In genomic region chr7:74288034-74288881, GRCh38 we compare ENCODE assay signal across 8 cellular contexts. TPM values are rescaled to one million over a fixed set of nuclear protein-coding genes. Genes with fewer than 3 reads are reported as not detected.
A peak's percentile ranks its signal among the peaks of the same experiment; 100 is the strongest.
DNase-seq lines count a peak whose midpoint lies in the region; ATAC-seq and TF ChIP-seq lines count a peak whose summit lies in the region.

No MANE protein-coding gene starts in this region.

- H3K27ac Mint-ChIP-seq in activated CD8-positive, alpha-beta memory T cell treated with anti-CD3 and anti-CD28 coated beads, Interleukin-2, amount 10 ng/mL, durations not matched to agents 7 days and 5 days, result peak overlapping the region; percentile 58
- no peak overlapping the region for H3K27ac Mint-ChIP-seq in activated CD4-positive, alpha-beta memory T cell treated with anti-CD3 and anti-CD28 coated beads for 36 hours

- H3K4me3 Mint-ChIP-seq in activated CD8-positive, alpha-beta memory T cell treated with anti-CD3 and anti-CD28 coated beads, Interleukin-2, amount 10 ng/mL, durations not matched to agents 7 days and 5 days, result peak overlapping the region; percentile 74
- H3K4me3 Mint-ChIP-seq in activated CD4-positive, alpha-beta memory T cell treated with anti-CD3 and anti-CD28 coated beads for 36 hours, result peak overlapping the region; percentile 69

- intact Hi-C loops in activated CD4-positive, alpha-beta memory T cell treated with anti-CD3 and anti-CD28 coated beads for 36 hours (cut with micrococcal nuclease), result loop anchor here (1.0 kb wide), 1 partner anchor 18 kb away; no protein-coding TSS in a partner anchor

- POLR2A ChIA-PET in activated CD4-positive, alpha-beta memory T cell treated with anti-CD3 and anti-CD28 coated beads for 36 hours (lab: Charles Lee), result interaction anchor here (0.7 to 1.1 kb wide), 2 partner anchors 18 kb away, joined by 3 to 4 read pairs; no protein-coding TSS in a partner anchor
- POLR2A ChIA-PET in HEK293T (lab: Yijun Ruan, JAX), result interaction anchor here (1.0 to 1.6 kb wide), 2 partner anchors 18 to 20 kb away, joined by 4 to 5 read pairs; no protein-coding TSS in a partner anchor

- no peak for DNase-seq in activated CD8-positive, alpha-beta memory T cell treated with anti-CD3 and anti-CD28 coated beads, Interleukin-2, amount 10 ng/mL, durations not matched to agents 7 days and 5 days
- DNase-seq in activated CD8-positive, alpha-beta memory T cell treated with anti-CD3 and anti-CD28 coated beads, Interleukin-2, amount 50 U/mL, for 4 hours, result no peak
- DNase-seq in activated CD4-positive, alpha-beta memory T cell treated with anti-CD3 and anti-CD28 coated beads for 36 hours, result no peak
- DNase-seq in thoracic aorta (ENCODE audit: low spot score) (no peak), HEK293T (ENCODE audit: extremely low spot score) (no peak)

- H3K27ac ChIP-seq in iPS-18a (ENCODE audit: low read length) (no peak overlapping the region), thoracic aorta (no peak overlapping the region)

- H3K4me1 ChIP-seq in iPS-18a (ENCODE audit: control insufficient read depth, low read depth, low read length) (peaks cover 11% of the 10 kb centered on the region), thoracic aorta (ENCODE audit: control insufficient read depth in 1 of 2, low read depth in 2 of 2) (peaks cover 5 to 38% of the 10 kb centered on the region in 2 donors)

- no peaks in the 10 kb centered on the region for H3K36me3 Mint-ChIP-seq in activated CD8-positive, alpha-beta memory T cell treated with anti-CD3 and anti-CD28 coated beads, Interleukin-2, amount 10 ng/mL, durations not matched to agents 7 days and 5 days
- H3K36me3 Mint-ChIP-seq in activated CD4-positive, alpha-beta memory T cell treated with anti-CD3 and anti-CD28 coated beads for 36 hours, result no peaks in the 10 kb centered on the region

- peaks cover 16% of the 10 kb centered on the region for H3K4me1 Mint-ChIP-seq in activated CD8-positive, alpha-beta memory T cell treated with anti-CD3 and anti-CD28 coated beads, Interleukin-2, amount 10 ng/mL, durations not matched to agents 7 days and 5 days
- peaks cover 16% of the 10 kb centered on the region for H3K4me1 Mint-ChIP-seq in activated CD4-positive, alpha-beta memory T cell treated with anti-CD3 and anti-CD28 coated beads for 36 hours (ENCODE audit: low read depth)

- H3K4me3 ChIP-seq in iPS-18a (ENCODE audit: low read length) (peak overlapping the region; percentile 45), thoracic aorta (peak overlapping the region; percentile 94)

- H3K27me3 Mint-ChIP-seq in activated CD8-positive, alpha-beta memory T cell treated with anti-CD3 and anti-CD28 coated beads, Interleukin-2, amount 10 ng/mL, durations not matched to agents 7 days and 5 days, result peaks cover 48% of the 10 kb centered on the region
- peaks cover 15% of the 10 kb centered on the region for H3K27me3 Mint-ChIP-seq in activated CD4-positive, alpha-beta memory T cell treated with anti-CD3 and anti-CD28 coated beads for 36 hours

- H3K36me3 ChIP-seq in iPS-18a (ENCODE audit: control insufficient read depth, low read depth, low read length) (no peaks in the 10 kb centered on the region), thoracic aorta (no peaks in the 10 kb centered on the region)

- no peaks in the 10 kb centered on the region for H3K9me3 Mint-ChIP-seq in activated CD8-positive, alpha-beta memory T cell treated with anti-CD3 and anti-CD28 coated beads, Interleukin-2, amount 10 ng/mL, durations not matched to agents 7 days and 5 days (ENCODE audit: low read depth)
- no peaks in the 10 kb centered on the region for H3K9me3 Mint-ChIP-seq in activated CD4-positive, alpha-beta memory T cell treated with anti-CD3 and anti-CD28 coated beads for 36 hours

- H3K9me3 ChIP-seq in iPS-18a (ENCODE audit: control insufficient read depth, low read depth, low read length), result no peaks in the 10 kb centered on the region
- no peaks in the 10 kb centered on the region for H3K9me3 ChIP-seq in thoracic aorta

- no peak for ATAC-seq in activated CD8-positive, alpha-beta memory T cell treated with anti-CD3 and anti-CD28 coated beads, Interleukin-2, amount 10 ng/mL, durations not matched to agents 7 days and 5 days
- ATAC-seq in thoracic aorta (ENCODE audit: insufficient number of reproducible peaks, low FRiP score, low read depth), result no peak
- ATAC-seq in GM18858 (IDR thresholded peaks at IDR 0.05; ENCODE audit: unreplicated experiment), result no peak
- no peak for ATAC-seq in GM19023 (IDR thresholded peaks at IDR 0.05; ENCODE audit: unreplicated experiment)

- TF ChIP-seq CTCF in thoracic aorta (IDR thresholded peaks at IDR 0.05), result no peak

- CTCF ChIA-PET in activated CD8-positive, alpha-beta memory T cell treated with anti-CD3 and anti-CD28 coated beads, Interleukin-2, amount 10 ng/mL, durations not matched to agents 7 days and 5 days (lab: Charles Lee), result interaction anchor here (1.1 to 4.3 kb wide), 5 partner anchors 9 to 113 kb away, joined by 4 to 28 read pairs (median 11); no protein-coding TSS in a partner anchor
- CTCF ChIA-PET in activated CD4-positive, alpha-beta memory T cell treated with anti-CD3 and anti-CD28 coated beads for 36 hours (lab: Charles Lee), result interaction anchor here (1.0 to 3.9 kb wide), 2 partner anchors 12 to 113 kb away, joined by 3 to 21 read pairs; no protein-coding TSS in a partner anchor
- CTCF ChIA-PET in HEK293T (lab: Yijun Ruan, JAX), result interaction anchor here (0.6 to 1.6 kb wide), 5 partner anchors 9 to 113 kb away, joined by 3 to 7 read pairs (median 3); no protein-coding TSS in a partner anchor

- H3K27me3 ChIP-seq in iPS-18a (ENCODE audit: control insufficient read depth, insufficient read depth, low read length) (peaks cover 27% of the 10 kb centered on the region), thoracic aorta (replicated peaks; ENCODE audit: insufficient read depth) (no peaks in the 10 kb centered on the region)

- no peak overlapping the region for H3K9ac ChIP-seq in iPS-18a (ENCODE audit: low read length)

TF ChIP-seq in HEK293T, 16 proteins besides CTCF, POLR2A, EP300 and RAD21:
- TF ChIP-seq TARDBP (IDR thresholded peaks at IDR 0.05), result no peak
- TF ChIP-seq BHLHE40 (IDR thresholded peaks at IDR 0.05; ENCODE audit: borderline replicate concordance), result no peak
- TF ChIP-seq NFRKB (IDR thresholded peaks at IDR 0.05), result no peak
- no peak for TF ChIP-seq HDGF (IDR thresholded peaks at IDR 0.05; ENCODE audit: borderline replicate concordance)
- TF ChIP-seq SUZ12 (IDR thresholded peaks at IDR 0.05), result no peak
- no peak for TF ChIP-seq CTBP1 (IDR thresholded peaks at IDR 0.05; ENCODE audit: borderline replicate concordance)
- TF ChIP-seq FOXM1 (IDR thresholded peaks at IDR 0.05; ENCODE audit: borderline replicate concordance), result no peak
- no peak for TF ChIP-seq FOXK2 (IDR thresholded peaks at IDR 0.05)
- TF ChIP-seq FOXA1 (IDR thresholded peaks at IDR 0.05), result no peak
- TF ChIP-seq ELF4 (IDR thresholded peaks at IDR 0.05), result no peak
- TF ChIP-seq PKNOX1 (IDR thresholded peaks at IDR 0.05), result no peak
- TF ChIP-seq SP1 (IDR thresholded peaks at IDR 0.05), result no peak
- TF ChIP-seq L3MBTL2 (conservative IDR thresholded peaks at IDR 0.05), result no peak
- TF ChIP-seq ARNT (IDR thresholded peaks at IDR 0.05), result no peak
- no peak for TF ChIP-seq ZNF384 (IDR thresholded peaks at IDR 0.05)
- no peak for TF ChIP-seq LEF1 (IDR thresholded peaks at IDR 0.05; ENCODE audit: borderline replicate concordance)

RNA-seq across cellular contexts. Expression of gene CLIP2, which starts 0.9 kb away (rescaled TPM):
- 1 to 10 TPM; 1.9 to 4.6 TPM for total RNA-seq in activated CD8-positive, alpha-beta memory T cell treated with anti-CD3 and anti-CD28 coated beads, Interleukin-2, amount 10 ng/mL, durations not matched to agents 7 days and 5 days
- 1 to 10 TPM; 2.4 to 2.7 TPM for total RNA-seq in activated CD4-positive, alpha-beta memory T cell treated with anti-CD3 and anti-CD28 coated beads for 36 hours
- 10 to 100 TPM; 50.7 to 52.9 TPM for total RNA-seq in thoracic aorta

RNA-seq across cellular contexts. Expression of gene RFC2, which starts 34.1 kb away (rescaled TPM):
- total RNA-seq in activated CD8-positive, alpha-beta memory T cell treated with anti-CD3 and anti-CD28 coated beads, Interleukin-2, amount 10 ng/mL, durations not matched to agents 7 days and 5 days, result 10 to 100 TPM; 70.5 to 76.8 TPM
- total RNA-seq in activated CD4-positive, alpha-beta memory T cell treated with anti-CD3 and anti-CD28 coated beads for 36 hours, result 10 to 100 TPM; 80.8 to 81.1 TPM
- total RNA-seq in thoracic aorta, result 10 to 100 TPM in 1 of 2 donors, 1 to 10 TPM in 1; 9.5 to 15.2 TPM

Comparison
In these comparisons a context has a peak if more than half of its experiments do, and no peak if none do; other contexts are left out.
1. RNA of gene CLIP2, which starts 0.9 kb away (total RNA-seq): 50.7 to 52.9 TPM in thoracic aorta; 1.9 to 4.6 TPM in activated CD8-positive, alpha-beta memory T cell treated with anti-CD3 and anti-CD28 coated beads, Interleukin-2, amount 10 ng/mL, durations not matched to agents 7 days and 5 days and 2.4 to 2.7 TPM in activated CD4-positive, alpha-beta memory T cell treated with anti-CD3 and anti-CD28 coated beads for 36 hours; every median in the first group is over 4 times any median in the second.
2. RNA of gene RFC2, which starts 34.1 kb away (total RNA-seq): 80.8 to 81.1 TPM in activated CD4-positive, alpha-beta memory T cell treated with anti-CD3 and anti-CD28 coated beads for 36 hours and 70.5 to 76.8 TPM in activated CD8-positive, alpha-beta memory T cell treated with anti-CD3 and anti-CD28 coated beads, Interleukin-2, amount 10 ng/mL, durations not matched to agents 7 days and 5 days; 9.5 to 15.2 TPM in thoracic aorta; every median in the first group is over 4 times any median in the second.